8 cellular contexts compared by ENCODE assay signal in the genomic region with DNA sequence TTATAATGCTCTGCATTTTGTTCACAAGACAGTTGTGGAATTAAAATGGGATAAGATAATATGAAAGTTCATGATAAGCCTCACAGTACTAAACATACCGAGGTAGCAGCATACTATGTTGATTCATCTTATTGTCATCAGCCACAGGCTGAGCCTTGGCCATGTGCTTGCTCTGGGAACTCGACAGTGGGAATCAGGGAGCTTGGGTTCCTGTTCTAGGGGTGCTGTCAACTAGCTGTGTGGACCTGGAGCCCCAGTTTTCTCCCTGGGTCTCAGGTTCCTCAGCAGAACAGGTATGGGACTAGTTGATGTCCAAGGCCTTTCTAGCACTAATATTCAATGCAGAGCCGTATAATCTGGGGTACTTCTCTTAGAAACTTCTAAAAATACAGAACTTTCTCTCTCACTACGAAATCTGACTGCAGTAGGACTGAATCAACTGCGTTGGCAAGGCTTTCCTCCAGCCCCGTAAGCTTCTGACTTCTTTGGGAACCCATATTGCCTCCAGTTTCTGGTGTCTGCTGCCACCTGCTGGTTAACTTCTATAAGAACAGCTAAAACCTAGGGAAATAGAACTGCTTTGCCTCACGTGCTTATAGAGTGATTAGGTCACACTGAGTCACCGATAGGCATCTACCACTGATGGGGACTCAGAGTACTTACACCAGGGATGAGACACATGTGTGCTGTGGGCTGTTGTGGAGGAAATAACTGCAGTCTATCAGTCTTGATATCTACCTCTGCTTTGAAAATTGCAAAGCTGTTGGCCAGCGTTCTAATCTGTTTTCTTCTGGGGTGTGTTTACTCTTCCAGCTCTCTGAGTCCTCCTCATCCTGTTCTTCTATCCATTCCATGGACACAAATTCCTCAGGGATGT.
DNase-seq lines count a peak whose midpoint lies in the region; ATAC-seq and TF ChIP-seq lines count a peak whose summit lies in the region.

No MANE protein-coding gene starts in this region.

- peak; percentile 47 for ATAC-seq in GM18907 (IDR thresholded peaks at IDR 0.05; ENCODE audit: unreplicated experiment)

- H3K4me3 Mint-ChIP-seq in activated CD4-positive, alpha-beta memory T cell treated with anti-CD3 and anti-CD28 coated beads, Interleukin-2, amount 10 ng/mL, durations not matched to agents 7 days and 5 days = no peak overlapping the region

- no peaks in the 10 kb centered on the region for H3K9me3 Mint-ChIP-seq in activated CD4-positive, alpha-beta memory T cell treated with anti-CD3 and anti-CD28 coated beads, Interleukin-2, amount 10 ng/mL, durations not matched to agents 7 days and 5 days

- no peaks in the 10 kb centered on the region for H3K27me3 ChIP-seq in AG04450 (ENCODE audit: control insufficient read depth, insufficient read depth, low read length)
- no peaks in the 10 kb centered on the region for H3K27me3 ChIP-seq in duodenal mucosa (ENCODE audit: control insufficient read depth in 1 of 2, insufficient read depth in 2 of 2, low read length in 2 of 2)

- H3K4me1 ChIP-seq in duodenal mucosa (ENCODE audit: control insufficient read depth in 1 of 2, insufficient read depth in 2 of 2, low read length in 2 of 2) = peaks cover 6 to 10% of the 10 kb centered on the region in 2 donors

- peak overlapping the region; percentile 74 for H3K27ac ChIP-seq in AG04450 (ENCODE audit: low read depth, low read length)
- H3K27ac ChIP-seq in duodenal mucosa (ENCODE audit: low read depth, low read length) = no peak overlapping the region

- H3K36me3 ChIP-seq in duodenal mucosa (ENCODE audit: control insufficient read depth in 1 of 2, insufficient read depth in 2 of 2, low read length in 2 of 2) = peaks cover 0 to 21% of the 10 kb centered on the region in 2 donors

- peak; percentile 85 for TF ChIP-seq CTCF in AG04450 (IDR thresholded peaks at IDR 0.05; ENCODE audit: low read depth, low read length)

- H3K4me1 Mint-ChIP-seq in activated CD4-positive, alpha-beta memory T cell treated with anti-CD3 and anti-CD28 coated beads, Interleukin-2, amount 10 ng/mL, durations not matched to agents 7 days and 5 days = peaks cover 40% of the 10 kb centered on the region

- peak overlapping the region; percentile 27 for H3K27ac Mint-ChIP-seq in activated CD4-positive, alpha-beta memory T cell treated with anti-CD3 and anti-CD28 coated beads, Interleukin-2, amount 10 ng/mL, durations not matched to agents 7 days and 5 days

- H3K36me3 Mint-ChIP-seq in activated CD4-positive, alpha-beta memory T cell treated with anti-CD3 and anti-CD28 coated beads, Interleukin-2, amount 10 ng/mL, durations not matched to agents 7 days and 5 days (ENCODE audit: low read depth) = peaks cover 11% of the 10 kb centered on the region

- POLR2A ChIA-PET in AG04450 (lab: Yijun Ruan, JAX) = interaction anchor here (0.6 to 1.6 kb wide), 8 partner anchors 28 to 282 kb away, joined by 3 to 10 read pairs (median 3); a partner anchor contains a TSS
- POLR2A ChIA-PET in activated CD4-positive, alpha-beta memory T cell treated with anti-CD3 and anti-CD28 coated beads, Interleukin-2, amount 10 ng/mL, durations not matched to agents 7 days and 5 days (lab: Charles Lee) = interaction anchor here (1.0 to 1.7 kb wide), 10 partner anchors 18 to 282 kb away, joined by 3 to 20 read pairs (median 7); a partner anchor contains a TSS

- H3K9ac ChIP-seq in duodenal mucosa (ENCODE audit: low read depth in 1 of 2, low read length in 2 of 2) = peak overlapping the region; percentile 8 to 28

- no peaks in the 10 kb centered on the region for H3K27me3 Mint-ChIP-seq in activated CD4-positive, alpha-beta memory T cell treated with anti-CD3 and anti-CD28 coated beads, Interleukin-2, amount 10 ng/mL, durations not matched to agents 7 days and 5 days

- CTCF ChIA-PET in AG04450 (lab: Charles Lee) = interaction anchor here (0.6 to 5.0 kb wide), 50 partner anchors 9 to 419 kb away, joined by 3 to 254 read pairs (median 4); a partner anchor contains a TSS
- CTCF ChIA-PET in activated CD4-positive, alpha-beta memory T cell treated with anti-CD3 and anti-CD28 coated beads, Interleukin-2, amount 10 ng/mL, durations not matched to agents 7 days and 5 days (lab: Charles Lee) = interaction anchor here (0.7 to 5.4 kb wide), 41 partner anchors 8 to 635 kb away, joined by 3 to 122 read pairs (median 4); a partner anchor contains a TSS

- H3K9me3 ChIP-seq in AG04450 (ENCODE audit: control insufficient read depth, insufficient read depth, low read length) = no peaks in the 10 kb centered on the region
- no peaks in the 10 kb centered on the region for H3K9me3 ChIP-seq in duodenal mucosa (ENCODE audit: control insufficient read depth in 1 of 2, low read length in 2 of 2)

- DNase-seq in AG04450 (ENCODE audit: low read depth, low spot score) = peak; percentile 97
- peak; percentile 76 for DNase-seq in HK-2 (ENCODE audit: unreplicated experiment)
- DNase-seq in NCI-H82 treated with DMSO at 0.1 percent for 48 hours (lab: John Stamatoyannopoulos, UW; ENCODE audit: unreplicated experiment) = peak; percentile 82
- peak; percentile 81 for DNase-seq in activated CD4-positive, alpha-beta memory T cell treated with anti-CD3 and anti-CD28 coated beads, Interleukin-2, amount 10 ng/mL, durations not matched to agents 7 days and 5 days
- peak; percentile 97 for DNase-seq in medulla oblongata (ENCODE audit: extremely low spot score)
- peak; percentile 66 for DNase-seq in stimulated activated CD8-positive, alpha-beta memory T cell treated with anti-CD3 and anti-CD28 coated beads, Interleukin-12 subunit alpha, Interleukin-12 subunit beta, amount 100 ng/mL, for 1 hour (ENCODE audit: low read depth)

- H3K4me3 ChIP-seq in AG04450 (ENCODE audit: low read depth, low read length) = peak overlapping the region; percentile 11; the same call in 1 of the 2 replicates
- H3K4me3 ChIP-seq in duodenal mucosa (ENCODE audit: low read depth in 1 of 2, low read length in 2 of 2) = no peak overlapping the region
